Comparison of ENCODE assay signal across 28 cellular contexts in the genomic region with DNA sequence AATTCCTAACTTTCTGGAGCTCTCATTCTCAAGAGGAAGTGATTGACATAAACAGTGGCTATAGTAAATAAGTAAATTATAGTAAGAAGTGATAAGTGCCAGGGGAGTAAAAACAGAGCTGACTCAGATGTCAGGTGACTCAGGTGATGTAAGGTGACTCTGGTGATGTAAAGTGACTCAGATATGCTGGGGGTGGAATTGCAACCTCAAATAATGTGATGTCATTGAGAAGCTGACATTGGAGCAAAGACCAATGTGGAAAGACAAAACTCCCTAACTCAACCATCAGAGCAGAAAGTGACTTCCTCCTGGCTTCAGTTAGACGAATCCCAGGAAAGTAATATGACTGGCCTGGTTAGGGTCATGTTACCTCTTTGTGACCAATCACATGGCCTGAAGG.
DNase-seq lines count a peak whose midpoint lies in the region; ATAC-seq and TF ChIP-seq lines count a peak whose summit lies in the region.
"Had no signal": no experiment of that assay in that cellular context is flagged by ENCODE, and none has a peak within 500 bp of the region (broad histone marks: within the 10 kb centered on the region; RNA-seq: fewer than 3 reads in every experiment).

No MANE protein-coding gene starts in this region.

- no peaks in the 10 kb centered on the region for H3K9me3 Mint-ChIP-seq in activated T-cell treated with anti-CD3 and anti-CD28 coated beads, Interleukin-2, amount 50 U/mL, for 4 hours
- H3K9me3 Mint-ChIP-seq: CD4-positive, alpha-beta T cell; dendritic cell treated with granulocyte-macrophage colony-stimulating factor and Interleukin-4, amounts not matched to agents 40 ng/mL and 50 ng/mL, for 4 days; HFFc6 had no signal

- H3K9ac ChIP-seq in GM23248 = no peak overlapping the region
- H3K9ac ChIP-seq: SK-N-SH had no signal

- TF ChIP-seq POLR2A in upper lobe of left lung (IDR thresholded peaks at IDR 0.05) (no peak), esophagus squamous epithelium (IDR thresholded peaks at IDR 0.05) (no peak)

- no peaks in the 10 kb centered on the region for H3F3A ChIP-seq in GM23248 (ENCODE audit: insufficient read depth)

- TF ChIP-seq CTCF in upper lobe of left lung (IDR thresholded peaks at IDR 0.05) = no peak
- TF ChIP-seq CTCF in esophagus squamous epithelium (IDR thresholded peaks at IDR 0.05) = no peak

- no peaks in the 10 kb centered on the region for H3K9me2 ChIP-seq in GM23248 (ENCODE audit: insufficient read depth)

- H3K4me1 ChIP-seq in GM23248 (ENCODE audit: insufficient read depth) (no peaks in the 10 kb centered on the region), upper lobe of left lung (no peaks in the 10 kb centered on the region), esophagus squamous epithelium (no peaks in the 10 kb centered on the region)
- H3K4me1 ChIP-seq: adrenal gland, lower lobe of right lung, psoas muscle had no signal

- 55 to 64% methylated on average over 1 of the region's 1 CpG for WGBS in GM23248 (ENCODE audit: low coverage in 1 of 2, low lambda C conversion rate in 2 of 2, missing lambda C conversion rate in 2 of 2), 2 experiments
- 73 to 88% methylated on average over 1 of the region's 1 CpG for WGBS in upper lobe of left lung, 2 donors
- WGBS in esophagus squamous epithelium, 2 donors = 75 to 83% methylated on average over 1 of the region's 1 CpG

- in situ Hi-C loops in GM23248 (cut with MboI) = no loop called here

- H4K20me1 ChIP-seq in GM23248 (ENCODE audit: insufficient read depth) = no peaks in the 10 kb centered on the region

- no peak for TF ChIP-seq EP300 in upper lobe of left lung (IDR thresholded peaks at IDR 0.05)

- no peak overlapping the region for H3K4me3 Mint-ChIP-seq in activated T-cell treated with anti-CD3 and anti-CD28 coated beads, Interleukin-2, amount 50 U/mL, for 4 hours
- H3K4me3 Mint-ChIP-seq: CD4-positive, alpha-beta T cell; dendritic cell treated with granulocyte-macrophage colony-stimulating factor and Interleukin-4, amounts not matched to agents 40 ng/mL and 50 ng/mL, for 4 days; HFFc6; stimulated activated naive B cell treated with anti-CD40 and anti-IgM and Interleukin-4, amounts not matched to agents 10 μg/mL and 1 μg/mL and 100 μg/mL, for 72 hours had no signal

- H2AFZ ChIP-seq in GM23248 = no peak overlapping the region

- H3K36me3 ChIP-seq in GM23248 (ENCODE audit: low read depth) (no peaks in the 10 kb centered on the region), upper lobe of left lung (no peaks in the 10 kb centered on the region), esophagus squamous epithelium (no peaks in the 10 kb centered on the region)
- H3K36me3 ChIP-seq: adrenal gland, lower lobe of right lung had no signal

- H3K27ac ChIP-seq in GM23248 (no peak overlapping the region), upper lobe of left lung (no peak overlapping the region), esophagus squamous epithelium (no peak overlapping the region)
- H3K27ac ChIP-seq: adrenal gland, lower lobe of right lung, psoas muscle had no signal

- no peak overlapping the region for H3K4me2 ChIP-seq in GM23248 (ENCODE audit: unreplicated experiment)
- H3K4me2 ChIP-seq: SK-N-SH, smooth muscle cell had no signal

- H3K4me3 ChIP-seq in GM23248 = no peak overlapping the region
- H3K4me3 ChIP-seq in upper lobe of left lung = no peak overlapping the region
- no peak overlapping the region for H3K4me3 ChIP-seq in esophagus squamous epithelium
- H3K4me3 ChIP-seq: adrenal gland, lower lobe of right lung, psoas muscle, smooth muscle cell had no signal

- DNase-seq in GM23248 (peak; percentile 7), RKO (ENCODE audit: low spot score) (peak; percentile 52), renal cortical epithelial cell (ENCODE audit: low read depth) (peak; percentile 71), upper lobe of left lung (no peak), esophagus squamous epithelium (lab: John Stamatoyannopoulos, UW) (no peak), T-helper 2 cell (no peak)
- no peak for DNase-seq in activated T-cell treated with anti-CD3 and anti-CD28 coated beads, Interleukin-2, amount 50 U/mL, for 4 hours
- DNase-seq: activated CD4-positive, CD25-positive, alpha-beta regulatory T cell treated with anti-CD3 and anti-CD28 coated beads, Interleukin-2, amount 50 U/mL, for 72 hours; activated naive CD4-positive, alpha-beta T cell; activated T-cell treated with anti-CD3 and anti-CD28 coated beads, Interleukin-2, amount 50 U/mL, for 1 hour; adrenal gland; CD4-positive, alpha-beta T cell; DMS153; foreskin fibroblast; HFFc6; hippocampal formation; lower lobe of right lung; NCI-H1105; NCI-H2029 treated with DMSO at 0.1 percent for 48 hours; NCI-H510A; psoas muscle; RPMI8226; SK-N-SH; stimulated activated CD4-positive, alpha-beta T cell treated with anti-CD3 and anti-CD28 coated beads, Interleukin-2, amount 100 ng/mL, for 48 hours; stimulated activated naive B cell treated with anti-CD40 and anti-IgM and Interleukin-4, amounts not matched to agents 10 μg/mL and 1 μg/mL and 100 μg/mL, for 72 hours had no signal

- H3K27me3 Mint-ChIP-seq in activated T-cell treated with anti-CD3 and anti-CD28 coated beads, Interleukin-2, amount 50 U/mL, for 4 hours (ENCODE audit: low read depth) = no peaks in the 10 kb centered on the region
- H3K27me3 Mint-ChIP-seq: CD4-positive, alpha-beta T cell; dendritic cell treated with granulocyte-macrophage colony-stimulating factor and Interleukin-4, amounts not matched to agents 40 ng/mL and 50 ng/mL, for 4 days; stimulated activated naive B cell treated with anti-CD40 and anti-IgM and Interleukin-4, amounts not matched to agents 10 μg/mL and 1 μg/mL and 100 μg/mL, for 72 hours had no signal

- ATAC-seq in esophagus mucosa = peak; percentile 65
- no peak for ATAC-seq in activated T-cell treated with anti-CD3 and anti-CD28 coated beads, Interleukin-2, amount 50 U/mL, for 4 hours
- ATAC-seq in upper lobe of left lung (ENCODE audit: low FRiP score in 2 of 2) = no peak
- ATAC-seq: lower lobe of right lung; psoas muscle; stimulated activated naive B cell treated with anti-CD40 and anti-IgM and Interleukin-4, amounts not matched to agents 10 μg/mL and 1 μg/mL and 100 μg/mL, for 72 hours had no signal

- H3K9me3 ChIP-seq in GM23248 (ENCODE audit: low read depth) = no peaks in the 10 kb centered on the region
- H3K9me3 ChIP-seq in upper lobe of left lung = no peaks in the 10 kb centered on the region
- no peaks in the 10 kb centered on the region for H3K9me3 ChIP-seq in esophagus squamous epithelium
- H3K9me3 ChIP-seq: adrenal gland, lower lobe of right lung, psoas muscle, SK-N-SH had no signal

- intact Hi-C loops in esophagus squamous epithelium (cut with DNase I) = no loop called here

- H3K79me2 ChIP-seq in GM23248 (ENCODE audit: insufficient read depth) = no peaks in the 10 kb centered on the region

- H3K4me1 Mint-ChIP-seq in activated T-cell treated with anti-CD3 and anti-CD28 coated beads, Interleukin-2, amount 50 U/mL, for 4 hours (ENCODE audit: low read depth) = no peaks in the 10 kb centered on the region
- H3K4me1 Mint-ChIP-seq: stimulated activated naive B cell treated with anti-CD40 and anti-IgM and Interleukin-4, amounts not matched to agents 10 μg/mL and 1 μg/mL and 100 μg/mL, for 72 hours had no signal

- H3K27me3 ChIP-seq in GM23248 (replicated peaks; ENCODE audit: insufficient read depth) = no peaks in the 10 kb centered on the region
- H3K27me3 ChIP-seq in upper lobe of left lung = no peaks in the 10 kb centered on the region
- no peaks in the 10 kb centered on the region for H3K27me3 ChIP-seq in esophagus squamous epithelium
- H3K27me3 ChIP-seq: adrenal gland had no signal

- H3K36me3 Mint-ChIP-seq in activated T-cell treated with anti-CD3 and anti-CD28 coated beads, Interleukin-2, amount 50 U/mL, for 4 hours (ENCODE audit: insufficient read depth) = no peaks in the 10 kb centered on the region
- H3K36me3 Mint-ChIP-seq: stimulated activated naive B cell treated with anti-CD40 and anti-IgM and Interleukin-4, amounts not matched to agents 10 μg/mL and 1 μg/mL and 100 μg/mL, for 72 hours had no signal

Comparison
In these comparisons a context has a peak if more than half of its experiments do, and no peak if none do; other contexts are left out.
1. DNase-seq: peak in GM23248 (single experiment), RKO (single experiment) and renal cortical epithelial cell (single experiment); none in activated T-cell treated with anti-CD3 and anti-CD28 coated beads, Interleukin-2, amount 50 U/mL, for 4 hours (single experiment), upper lobe of left lung (0 of 2), esophagus squamous epithelium (single experiment) and T-helper 2 cell (0 of 5).